Comparison of ENCODE assay signal across 12 cellular contexts in the genomic region with DNA sequence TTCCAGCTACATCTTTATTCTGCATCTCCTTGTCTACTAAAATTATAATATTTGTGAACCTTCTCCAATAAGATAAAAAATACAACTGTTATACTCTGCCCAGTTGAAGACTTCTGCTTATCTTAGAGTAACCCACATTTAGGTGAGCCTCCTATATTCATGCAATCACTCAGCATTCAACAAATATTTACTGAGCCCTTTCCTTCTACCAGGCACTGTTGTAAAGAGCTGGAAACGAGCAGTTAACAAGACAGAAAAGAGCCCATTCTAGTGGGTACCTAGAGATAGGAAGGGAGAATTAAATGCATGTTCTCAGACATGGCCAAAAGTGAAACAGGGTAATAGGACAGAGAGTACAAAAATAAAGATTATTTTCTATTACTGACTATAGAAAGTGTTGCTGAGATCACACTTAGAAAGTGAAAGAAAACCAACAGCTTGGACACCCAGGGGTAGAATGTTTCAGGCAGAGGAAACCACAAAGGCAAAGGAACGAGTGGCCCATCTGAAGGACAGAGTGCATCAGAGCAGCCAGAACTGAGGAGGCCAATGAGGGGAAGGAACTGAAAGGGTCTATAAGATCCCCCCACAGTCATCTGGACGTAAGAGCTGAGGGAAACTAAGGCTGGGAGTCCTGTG. TPM values are rescaled to one million over a fixed set of nuclear protein-coding genes. Genes with fewer than 3 reads are reported as not detected.
DNase-seq lines count a peak whose midpoint lies in the region; ATAC-seq and TF ChIP-seq lines count a peak whose summit lies in the region.
"Had no signal": no experiment of that assay in that cellular context is flagged by ENCODE, and none has a peak within 500 bp of the region (broad histone marks: within the 10 kb centered on the region; RNA-seq: fewer than 3 reads in every experiment).

No MANE protein-coding gene starts in this region.

- H3K27ac Mint-ChIP-seq in T-helper 17 cell, result no peak overlapping the region

- H3K36me3 Mint-ChIP-seq in T-helper 17 cell (ENCODE audit: low read depth), result no peaks in the 10 kb centered on the region

- ATAC-seq in GM18858 (IDR thresholded peaks at IDR 0.05; ENCODE audit: unreplicated experiment) (peak; percentile 96), GM21515 (IDR thresholded peaks at IDR 0.05; ENCODE audit: unreplicated experiment) (peak; percentile 98), HG03175 (IDR thresholded peaks at IDR 0.05; ENCODE audit: unreplicated experiment) (peak; percentile 96), T-helper 17 cell (no peak)

- H3K9ac ChIP-seq in endocrine pancreas (ENCODE audit: control insufficient read depth, insufficient read depth, low read length) (no peak overlapping the region), colonic mucosa (ENCODE audit: low read depth in 2 of 2, low read length in 2 of 2) (no peak overlapping the region)

- H3K4me1 Mint-ChIP-seq in T-helper 17 cell, result peaks cover 13% of the 10 kb centered on the region

- H3K27me3 ChIP-seq in endocrine pancreas (ENCODE audit: control insufficient read depth, insufficient read depth, low read length) (no peaks in the 10 kb centered on the region), colonic mucosa (no peaks in the 10 kb centered on the region)

- H3K4me1 ChIP-seq in endocrine pancreas (ENCODE audit: control insufficient read depth, insufficient read depth, low read length), result peaks cover 5% of the 10 kb centered on the region
- no peaks in the 10 kb centered on the region for H3K4me1 ChIP-seq in colonic mucosa

- no peak overlapping the region for H3K27ac ChIP-seq in colonic mucosa
- H3K27ac ChIP-seq: neutrophil, RWPE1 had no signal

- no peak for TF ChIP-seq CTCF in colonic mucosa (IDR thresholded peaks at IDR 0.05)

- peak overlapping the region; percentile 17 for H3K4me3 ChIP-seq in endocrine pancreas (ENCODE audit: control insufficient read depth, insufficient read depth, low read length)
- H3K4me3 ChIP-seq in colonic mucosa, result no peak overlapping the region

- H3K36me3 ChIP-seq in endocrine pancreas (ENCODE audit: control insufficient read depth, insufficient read depth, low read length), result no peaks in the 10 kb centered on the region
- no peaks in the 10 kb centered on the region for H3K36me3 ChIP-seq in colonic mucosa
- H3K36me3 ChIP-seq: neutrophil had no signal

- no peak for DNase-seq in colonic mucosa
- DNase-seq in T-helper 17 cell, result no peak
- no peak for DNase-seq in DMS153 (lab: John Stamatoyannopoulos, UW)
- DNase-seq in cortex of kidney (lab: John Stamatoyannopoulos, UW), result no peak
- DNase-seq: KG1 had no signal

- peaks cover 9% of the 10 kb centered on the region for H3K27me3 Mint-ChIP-seq in T-helper 17 cell
- H3K27me3 Mint-ChIP-seq: central memory CD8-positive, alpha-beta T cell had no signal

- H3K4me3 Mint-ChIP-seq in T-helper 17 cell, result no peak overlapping the region
- H3K4me3 Mint-ChIP-seq: central memory CD8-positive, alpha-beta T cell had no signal

- H3K9me3 ChIP-seq in endocrine pancreas (ENCODE audit: control insufficient read depth, low read length), result no peaks in the 10 kb centered on the region
- no peaks in the 10 kb centered on the region for H3K9me3 ChIP-seq in colonic mucosa
- H3K9me3 ChIP-seq in T-helper 17 cell (ENCODE audit: control insufficient read depth, low read length, poor library complexity, severe bottlenecking), result no peaks in the 10 kb centered on the region
- H3K9me3 ChIP-seq: neutrophil had no signal

- intact Hi-C loops in colonic mucosa (cut with DNase I), result no loop called here

RNA-seq across cellular contexts. Expression of a gene that starts 50.8 kb away (rescaled TPM):
- total RNA-seq in colonic mucosa (not detected), T-helper 17 cell (not detected)
